22 cellular contexts compared by ENCODE assay signal in genomic region chr5:89628876-89629635, GRCh38.
"Had no signal": no experiment of that assay in that cellular context is flagged by ENCODE, and none has a peak within 500 bp of the region (broad histone marks: within the 10 kb centered on the region; RNA-seq: fewer than 3 reads in every experiment).

No MANE protein-coding gene starts in this region.

- ATAC-seq: activated T-cell treated with anti-CD3 and anti-CD28 coated beads, Interleukin-2, amount 50 U/mL, for 4 hours; left lobe of liver had no signal

- H3K4me3 ChIP-seq: esophagus squamous epithelium, hepatocyte, lung, thyroid gland had no signal

- H3K27ac ChIP-seq: esophagus squamous epithelium, hepatocyte, thyroid gland had no signal

- DNase-seq: activated CD4-positive, alpha-beta T cell treated with anti-CD3 and anti-CD28 coated beads for 48 hours; activated CD4-positive, CD25-positive, alpha-beta regulatory T cell; activated CD8-positive, alpha-beta memory T cell treated with anti-CD3 and anti-CD28 coated beads, Interleukin-2, amount 50 U/mL, for 4 hours; activated naive CD4-positive, alpha-beta T cell treated with anti-CD3 and anti-CD28 coated beads for 36 hours; activated T-cell treated with anti-CD3 and anti-CD28 coated beads, Interleukin-2, amount 50 U/mL, for 4 hours; cerebellar nuclear complex; effector memory CD4-positive, alpha-beta T cell; esophagus squamous epithelium; foreskin fibroblast; kidney; midbrain; naive B cell; retina; stimulated activated CD4-positive, alpha-beta T cell treated with anti-CD3 and anti-CD28 coated beads, Interleukin-12 subunit alpha, Interleukin-12 subunit beta, amount 100 ng/mL, for 4 hours; stimulated activated CD4-positive, alpha-beta T cell treated with anti-CD3 and anti-CD28 coated beads, Interleukin-1b, Interleukin-23, amount 100 ng/mL, for 48 hours; stimulated activated CD8-positive, alpha-beta memory T cell treated with anti-CD3 and anti-CD28 coated beads, Interleukin-4, amount 100 ng/mL, for 48 hours; stimulated activated naive CD4-positive, alpha-beta T cell; T-helper 9 cell; thyroid gland had no signal

- H3K4me1 ChIP-seq: esophagus squamous epithelium, thyroid gland had no signal

- H3K27me3 ChIP-seq: esophagus squamous epithelium, hepatocyte, thyroid gland had no signal

- H3K9me3 ChIP-seq: esophagus squamous epithelium, thyroid gland had no signal

- H3K36me3 ChIP-seq: esophagus squamous epithelium, thyroid gland had no signal
